8 cellular contexts compared by ENCODE assay signal in genomic region chr11:128692750-128693578, GRCh38. TPM values are rescaled to one million over a fixed set of nuclear protein-coding genes. Genes with fewer than 3 reads are reported as not detected.
DNase-seq lines count a peak whose midpoint lies in the region; ATAC-seq and TF ChIP-seq lines count a peak whose summit lies in the region.

No MANE protein-coding gene starts in this region.

- peaks cover 11% of the 10 kb centered on the region; the same call in 1 of the 2 replicates for H3F3A ChIP-seq in GM23338 (replicated peaks; ENCODE audit: low read depth)

- no peaks in the 10 kb centered on the region for H3K9me2 ChIP-seq in GM23338 (ENCODE audit: insufficient read depth)

- H3K4me3 Mint-ChIP-seq in GM23338: peak overlapping the region; percentile 74
- peak overlapping the region; percentile 81 to 87 (median 85) for H3K4me3 Mint-ChIP-seq in nephron

- no peak for DNase-seq in AG09309 (ENCODE audit: low read depth)
- peak; percentile 63 for DNase-seq in GM23338 (ENCODE audit: low spot score)
- peak; percentile 44 for DNase-seq in activated CD4-positive, alpha-beta T cell treated with anti-CD3 and anti-CD28 coated beads for 48 hours
- DNase-seq in epithelial cell of proximal tubule (ENCODE audit: low read depth): no peak
- no peak for DNase-seq in medulla oblongata (ENCODE audit: extremely low spot score)

- H3K27me3 Mint-ChIP-seq in GM23338 (ENCODE audit: insufficient read depth, low read depth, poor library complexity) (peaks cover 90% of the 10 kb centered on the region), nephron (ENCODE audit: low read depth) (peaks cover 97% of the 10 kb centered on the region)

- peak overlapping the region; percentile 96 for H3K4me2 ChIP-seq in GM23338

- H3K9me3 Mint-ChIP-seq in GM23338: no peaks in the 10 kb centered on the region; the same call in 2 of the 3 replicates
- no peaks in the 10 kb centered on the region for H3K9me3 Mint-ChIP-seq in nephron

- no peak overlapping the region for H3K27ac ChIP-seq in GM23338 (ENCODE audit: low read depth)

- H3K36me3 Mint-ChIP-seq in GM23338 (ENCODE audit: low read depth) (no peaks in the 10 kb centered on the region), nephron (ENCODE audit: low read depth) (peaks cover 4% of the 10 kb centered on the region)

- no peaks in the 10 kb centered on the region for H3K79me2 ChIP-seq in GM23338 (replicated peaks; ENCODE audit: insufficient read depth)

- H3K4me1 Mint-ChIP-seq in GM23338 (peaks cover 45% of the 10 kb centered on the region), nephron (peaks cover 49% of the 10 kb centered on the region)

- H4K20me1 ChIP-seq in GM23338 (replicated peaks; ENCODE audit: insufficient read depth): peaks cover 5% of the 10 kb centered on the region; the same call in 1 of the 2 replicates

- peaks cover 40% of the 10 kb centered on the region for H3K4me1 ChIP-seq in GM23338 (ENCODE audit: insufficient read depth)

- peak; percentile 13 for ATAC-seq in GM23338
- no peak for ATAC-seq in GM21737 (IDR thresholded peaks at IDR 0.05; ENCODE audit: unreplicated experiment)
- ATAC-seq in HG03025 (IDR thresholded peaks at IDR 0.05; ENCODE audit: low FRiP score, unreplicated experiment): no peak

- no peak overlapping the region for H3K27ac Mint-ChIP-seq in GM23338
- H3K27ac Mint-ChIP-seq in nephron: peak overlapping the region; percentile 71 to 93 (median 89)

- H2AFZ ChIP-seq in GM23338: peak overlapping the region; percentile 98

- peak overlapping the region; percentile 79 for H3K4me3 ChIP-seq in AG09309 (ENCODE audit: control insufficient read depth, low read depth, low read length)
- peak overlapping the region; percentile 81 for H3K4me3 ChIP-seq in GM23338
- peak overlapping the region; percentile 39 for H3K4me3 ChIP-seq in epithelial cell of proximal tubule (ENCODE audit: low read depth, low read length)

- no peaks in the 10 kb centered on the region for H3K36me3 ChIP-seq in GM23338 (ENCODE audit: insufficient read depth)

- TF ChIP-seq CTCF in AG09309 (IDR thresholded peaks at IDR 0.05; ENCODE audit: control insufficient read depth, insufficient read depth, low read depth, low read length, missing control alignments) (no peak), GM23338 (conservative IDR thresholded peaks at IDR 0.05; ENCODE audit: low read depth in 2 of 2) (no peak), epithelial cell of proximal tubule (conservative IDR thresholded peaks at IDR 0.05; ENCODE audit: low read depth, low read length) (no peak), nephron (IDR thresholded peaks at IDR 0.05; ENCODE audit: unreplicated experiment in 3 of 3) (no peak)

- peaks cover 100% of the 10 kb centered on the region for H3K27me3 ChIP-seq in GM23338 (ENCODE audit: insufficient read depth)

TF ChIP-seq in GM23338, 12 proteins besides CTCF, POLR2A, EP300 and RAD21:
- TF ChIP-seq EZH2 (IDR thresholded peaks at IDR 0.05; ENCODE audit: low read depth, unreplicated experiment) (peak; percentile 90), EZH2phosphoT487 (IDR thresholded peaks at IDR 0.05; ENCODE audit: unreplicated experiment) (peak; percentile 55), POLR2AphosphoS5 (IDR thresholded peaks at IDR 0.05; ENCODE audit: low read depth) (no peak), NANOG (IDR thresholded peaks at IDR 0.05; ENCODE audit: borderline replicate concordance) (no peak), JUNB (IDR thresholded peaks at IDR 0.05; ENCODE audit: unreplicated experiment) (no peak), ETS1 (IDR thresholded peaks at IDR 0.05) (no peak), CREB1 (CRISPR knock-in tag; IDR thresholded peaks at IDR 0.05; ENCODE audit: low read depth) (no peak), ZNF114 (CRISPR knock-in tag; IDR thresholded peaks at IDR 0.05) (no peak)

RNA-seq across cellular contexts. Expression of gene FLI1, which starts 0.9 kb away (rescaled TPM):
- 0.12 and 0.21 TPM in 2 replicates for total RNA-seq in GM23338 (2014; rRNA removed; shearing (Covaris generic))
- polyA plus RNA-seq in GM23338 (2016; fragmentation: Nextera tagmentation; extraction: Ambion mirVana): 0.16 and 0.31 TPM in 2 replicates
- total RNA-seq in epithelial cell of proximal tubule: 0.17 and 0.87 TPM in 2 replicates

Comparison
In these comparisons a context has a peak if more than half of its experiments do, and no peak if none do; other contexts are left out.
1. DNase-seq: peak in GM23338 (single experiment) and activated CD4-positive, alpha-beta T cell treated with anti-CD3 and anti-CD28 coated beads for 48 hours (single experiment); none in AG09309 (single experiment), epithelial cell of proximal tubule (single experiment) and medulla oblongata (single experiment).
2. Peak in every context shown above with its lines, with median percentiles within 50 percentile points of each other: H3K4me3 ChIP-seq.